Comparison of ENCODE assay signal across 16 cellular contexts in genomic region chr4:146369446-146369845, GRCh38.
DNase-seq lines count a peak whose midpoint lies in the region; ATAC-seq, FAIRE-seq and TF ChIP-seq lines count a peak whose summit lies in the region.
"Had no signal": no experiment of that assay in that cellular context is flagged by ENCODE, and none has a peak within 500 bp of the region (broad histone marks: within the 10 kb centered on the region; RNA-seq: fewer than 3 reads in every experiment).

No MANE protein-coding gene starts in this region.

- POLR2A ChIA-PET in endothelial cell of umbilical vein (lab: Charles Lee) = no interaction called here

- no peak overlapping the region for H2AFZ ChIP-seq in endothelial cell of umbilical vein (ENCODE audit: low read depth, low read length)
- H2AFZ ChIP-seq: GM23248 had no signal

- H4K20me1 ChIP-seq in endothelial cell of umbilical vein (replicated peaks; ENCODE audit: control insufficient read depth, extremely low read depth, insufficient read depth, low read length) = no peaks in the 10 kb centered on the region

- no peaks in the 10 kb centered on the region for H3K9me1 ChIP-seq in endothelial cell of umbilical vein (replicated peaks; ENCODE audit: control insufficient read depth, extremely low read depth, insufficient read depth, low read length)

- H3K4me3 ChIP-seq in endothelial cell of umbilical vein (replicated peaks in 1 of 3; ENCODE audit: insufficient read depth in 1 of 3, low read depth in 1 of 3, low read length in 3 of 3) = no peak overlapping the region
- H3K4me3 ChIP-seq: GM23248 had no signal

- H3K27me3 ChIP-seq in endothelial cell of umbilical vein (ENCODE audit: control insufficient read depth in 2 of 2, insufficient read depth in 2 of 2, low read length in 2 of 2) = no peaks in the 10 kb centered on the region
- H3K27me3 ChIP-seq: BE2C had no signal

- DNase-seq in D721Med (ENCODE audit: insufficient read length, low spot score) = no peak
- peak; percentile 76 for DNase-seq in endothelial cell of umbilical vein (ENCODE audit: low read depth, low spot score)
- peak; percentile 13 for DNase-seq in pulmonary artery endothelial cell (ENCODE audit: low read depth, low spot score)
- no peak for DNase-seq in amygdala (lab: John Stamatoyannopoulos, UW)
- no peak for DNase-seq in SKM-1 treated with dmso at 0.1 percent for 144 hours (lab: John Stamatoyannopoulos, UW; ENCODE audit: unreplicated experiment)
- DNase-seq: BE2C; CD4-positive, alpha-beta memory T cell; COR-L47; DND-41; GM23248; IMR-90 had no signal

- H3K4me2 ChIP-seq in endothelial cell of umbilical vein (ENCODE audit: insufficient read depth, low read length) = peak overlapping the region; percentile 27

- H3K4me1 ChIP-seq in endothelial cell of umbilical vein (ENCODE audit: control insufficient read depth, extremely low read depth, insufficient read depth, low read length) = peaks cover 47% of the 10 kb centered on the region

- peak; percentile 63 for TF ChIP-seq POLR2A in endothelial cell of umbilical vein (IDR thresholded peaks at IDR 0.05; ENCODE audit: low read depth, low read length)

- no peaks in the 10 kb centered on the region for H3K36me3 ChIP-seq in endothelial cell of umbilical vein (ENCODE audit: control insufficient read depth in 2 of 2, extremely low read depth in 1 of 2, insufficient read depth in 2 of 2, low read length in 2 of 2)
- H3K36me3 ChIP-seq: BE2C had no signal

- H3K27ac ChIP-seq in VCaP = peak overlapping the region; percentile 72
- peak overlapping the region; percentile 59 for H3K27ac ChIP-seq in endothelial cell of umbilical vein (ENCODE audit: insufficient read depth, low read depth, low read length)
- H3K27ac ChIP-seq: GM23248 had no signal

- no peak overlapping the region for H3K9ac ChIP-seq in endothelial cell of umbilical vein (replicated peaks; ENCODE audit: extremely low read depth, insufficient read depth, low read length)
- H3K9ac ChIP-seq: GM23248 had no signal

- no TSS peak for BruUV-seq in endothelial cell of umbilical vein (replicated peaks; lab: Mats Ljungman, UMichigan)

- no peak for TF ChIP-seq CTCF in D721Med (IDR thresholded peaks at IDR 0.05; ENCODE audit: insufficient read depth, missing control alignments)
- no peak for TF ChIP-seq CTCF in VCaP (conservative IDR thresholded peaks at IDR 0.05)
- no peak for TF ChIP-seq CTCF in endothelial cell of umbilical vein (IDR thresholded peaks at IDR 0.05; ENCODE audit: extremely low read depth in 1 of 2, insufficient read depth in 1 of 2, low read depth in 1 of 2, low read length in 2 of 2)

- dilution Hi-C loops in endothelial cell of umbilical vein (cut with MboI; ENCODE audit: extremely low pct_ligation_motif_present, low sequenced_read_pairs) = no loop called here

- no peak for ATAC-seq in GM18511 (IDR thresholded peaks at IDR 0.05; ENCODE audit: unreplicated experiment)
- ATAC-seq: HCT116 had no signal

- H3K79me2 ChIP-seq in endothelial cell of umbilical vein (ENCODE audit: control insufficient read depth, insufficient read depth, low read length) = no peaks in the 10 kb centered on the region

- intact Hi-C loops in endothelial cell of umbilical vein (cut with micrococcal nuclease) = loop anchor here (1.0 kb wide), 2 partner anchors 38 to 152 kb away; partner anchors contain the start of gene SLC10A7

- no peaks in the 10 kb centered on the region for H3K9me3 ChIP-seq in endothelial cell of umbilical vein (replicated peaks; ENCODE audit: control insufficient read depth, insufficient read depth, low read length)
- H3K9me3 ChIP-seq: BE2C had no signal

- CTCF ChIA-PET in endothelial cell of umbilical vein (lab: Charles Lee) = no interaction called here

- FAIRE-seq in D721Med (lab: Jason Lieb, UNC) = peak; percentile 81
- no peak for FAIRE-seq in endothelial cell of umbilical vein (lab: Jason Lieb, UNC)
- FAIRE-seq: A204.1, H54 had no signal

TF ChIP-seq in endothelial cell of umbilical vein, 7 proteins besides CTCF, POLR2A, EP300 and RAD21:
- TF ChIP-seq POLR2AphosphoS5 (IDR thresholded peaks at IDR 0.05; ENCODE audit: insufficient read depth, low read depth, low read length) (peak; percentile 24), GATA2 (IDR thresholded peaks at IDR 0.05; ENCODE audit: insufficient read depth, insufficient read length, low read depth, low read length) (peak; percentile 88), FOS (IDR thresholded peaks at IDR 0.05; ENCODE audit: borderline replicate concordance, insufficient read depth, low read length) (peak; percentile 66), JUN (IDR thresholded peaks at IDR 0.05; ENCODE audit: borderline replicate concordance, insufficient read depth, insufficient read length, low read depth) (peak; percentile 81), MAX (IDR thresholded peaks at IDR 0.05; ENCODE audit: insufficient read depth, insufficient read length) (no peak), MYC (IDR thresholded peaks at IDR 0.05; ENCODE audit: low read depth, low read length) (no peak), EZH2 (IDR thresholded peaks at IDR 0.05; ENCODE audit: borderline replicate concordance, low read depth, low read length, severe bottlenecking) (no peak)
TF ChIP-seq in endothelial cell of umbilical vein: peak in this region for 4.

Comparison
In these comparisons a context has a peak if more than half of its experiments do, and no peak if none do; other contexts are left out.
1. DNase-seq: peak in endothelial cell of umbilical vein (single experiment) and pulmonary artery endothelial cell (single experiment); none in D721Med (single experiment), amygdala (0 of 56) and SKM-1 treated with dmso at 0.1 percent for 144 hours (single experiment).